Comparison of ENCODE assay signal across 8 cellular contexts in genomic region chr5:119070828-119071572, GRCh38. TPM values are rescaled to one million over a fixed set of nuclear protein-coding genes. Genes with fewer than 3 reads are reported as not detected.
DNase-seq lines count a peak whose midpoint lies in the region; ATAC-seq and TF ChIP-seq lines count a peak whose summit lies in the region.

Gene DMXL1, plus strand, starts transcription at chr5:119071087. Its CDS starts 483 bp downstream, at chr5:119071570.

- no peak for TF ChIP-seq CTCF in Panc1 (IDR thresholded peaks at IDR 0.05)

- H3K27ac ChIP-seq in Panc1 (ENCODE audit: low read length) = peak within 1 kb of the TSS; percentile 96
- peak within 1 kb of the TSS; percentile 99 to 100 for H3K27ac ChIP-seq in esophagus (ENCODE audit: low read depth in 2 of 2, low read length in 1 of 2)

- ATAC-seq in GM21723 (IDR thresholded peaks at IDR 0.05; ENCODE audit: unreplicated experiment) = peak; percentile 79
- peak; percentile 96 for ATAC-seq in Panc1
- peak; percentile 85 for ATAC-seq in activated T-cell treated with anti-CD3 and anti-CD28 coated beads, Interleukin-2, amount 50 U/mL, for 4 hours

- peak within 1 kb of the TSS; percentile 94 for H3K9ac ChIP-seq in mucosa of stomach (ENCODE audit: low read length)

- peak within 1 kb of the TSS; percentile 98 for H3K4me3 Mint-ChIP-seq in activated T-cell treated with anti-CD3 and anti-CD28 coated beads, Interleukin-2, amount 50 U/mL, for 4 hours

- peak within 1 kb of the TSS; percentile 86 to 93 for H3K4me3 ChIP-seq in Panc1 (ENCODE audit: low read depth in 2 of 2, low read length in 2 of 2)
- peak within 1 kb of the TSS; percentile 77 to 100 for H3K4me3 ChIP-seq in esophagus (ENCODE audit: low read depth in 1 of 2, low read length in 2 of 2)
- peak within 1 kb of the TSS; percentile 47 for H3K4me3 ChIP-seq in mucosa of stomach (ENCODE audit: low read length)

- in situ Hi-C loops in Panc1 (cut with HindIII; ENCODE audit: low pct_unique_long_range_greater_than_20kb, low sequenced_read_pairs) = no loop called here

- H3K4me1 ChIP-seq in Panc1 (ENCODE audit: control insufficient read depth, insufficient read depth, low read length) (peaks cover 17% of the 10 kb centered on the region), esophagus (ENCODE audit: control insufficient read depth in 2 of 2, insufficient read depth in 2 of 2, low read length in 1 of 2) (peaks cover 0 to 2% of the 10 kb centered on the region in 2 donors), mucosa of stomach (ENCODE audit: control insufficient read depth, insufficient read depth, low read length) (peaks cover 17% of the 10 kb centered on the region)

- no peaks in the 10 kb centered on the region for H3K27me3 ChIP-seq in Panc1 (ENCODE audit: control insufficient read depth, insufficient read depth, low read length)
- no peaks in the 10 kb centered on the region for H3K27me3 ChIP-seq in esophagus (ENCODE audit: control insufficient read depth in 1 of 2, insufficient read depth in 2 of 2, low read length in 2 of 2)
- H3K27me3 ChIP-seq in mucosa of stomach (ENCODE audit: control insufficient read depth, insufficient read depth, low read length) = no peaks in the 10 kb centered on the region

- H3K36me3 ChIP-seq in Panc1 (ENCODE audit: control insufficient read depth, insufficient read depth, low read length) (no peaks in the 10 kb centered on the region; the same call in 1 of the 2 replicates), esophagus (ENCODE audit: control insufficient read depth in 2 of 2, insufficient read depth in 2 of 2, low read length in 1 of 2) (no peaks in the 10 kb centered on the region), mucosa of stomach (ENCODE audit: control insufficient read depth, insufficient read depth, low read length) (no peaks in the 10 kb centered on the region)

- intact Hi-C loops in Panc1 (cut with micrococcal nuclease; ENCODE audit: unreplicated experiment) = no loop called here

- 0 to 1% methylated on average over 50 to 70 of the region's 70 CpGs for WGBS in esophagus, 2 donors

- H3K9me3 ChIP-seq in Panc1 (ENCODE audit: control insufficient read depth, insufficient read depth, low read depth, low read length) (no peaks in the 10 kb centered on the region), esophagus (ENCODE audit: control insufficient read depth in 2 of 2, insufficient read depth in 1 of 2, low read depth in 1 of 2, low read length in 1 of 2) (no peaks in the 10 kb centered on the region), mucosa of stomach (ENCODE audit: control insufficient read depth, low read length) (no peaks in the 10 kb centered on the region)

- CTCF ChIA-PET in Panc1 (lab: Charles Lee) = interaction anchor here (0.6 to 1.0 kb wide), 3 partner anchors 83 to 632 kb away, joined by 3 to 5 read pairs (median 3); no protein-coding TSS in a partner anchor

- no peaks in the 10 kb centered on the region for H3K9me3 Mint-ChIP-seq in activated T-cell treated with anti-CD3 and anti-CD28 coated beads, Interleukin-2, amount 50 U/mL, for 4 hours

- H3K36me3 Mint-ChIP-seq in activated T-cell treated with anti-CD3 and anti-CD28 coated beads, Interleukin-2, amount 50 U/mL, for 4 hours (ENCODE audit: insufficient read depth) = peaks cover 3% of the 10 kb centered on the region

- peaks cover 36% of the 10 kb centered on the region for H3K4me1 Mint-ChIP-seq in activated T-cell treated with anti-CD3 and anti-CD28 coated beads, Interleukin-2, amount 50 U/mL, for 4 hours (ENCODE audit: low read depth)

- POLR2A ChIA-PET in Panc1 (lab: Charles Lee) = interaction anchor here (0.6 to 0.8 kb wide), 2 partner anchors 16 to 281 kb away, joined by 3 to 4 read pairs; no protein-coding TSS in a partner anchor

- DNase-seq in DMS153 treated with DMSO at 0.1 percent for 48 hours (lab: John Stamatoyannopoulos, UW; ENCODE audit: unreplicated experiment) = peak; percentile 73
- DNase-seq in KG1 (lab: John Stamatoyannopoulos, UW) = peak; percentile 86
- peak; percentile 99 for DNase-seq in Panc1 (ENCODE audit: low read depth, low spot score)
- peak; percentile 98 for DNase-seq in activated T-cell treated with anti-CD3 and anti-CD28 coated beads, Interleukin-2, amount 50 U/mL, for 4 hours
- peak; percentile 91 to 95 for DNase-seq in stimulated activated CD8-positive, alpha-beta memory T cell treated with anti-CD3 and anti-CD28 coated beads, Interleukin-7, amount 100 ng/mL, for 1 hour (ENCODE audit: low read depth in 2 of 2)

- H3K27me3 Mint-ChIP-seq in activated T-cell treated with anti-CD3 and anti-CD28 coated beads, Interleukin-2, amount 50 U/mL, for 4 hours (ENCODE audit: low read depth) = no peaks in the 10 kb centered on the region

- no TSS peak for BruUV-seq in Panc1 (replicated peaks; lab: Mats Ljungman, UMichigan)

RNA-seq across cellular contexts. Expression of gene DMXL1, which starts in this region (rescaled TPM):
- total RNA-seq in Panc1 (2021; ENCODE audit: unreplicated experiment) = 29.2 TPM
- polyA plus RNA-seq in Panc1 (2012; ENCODE audit: insufficient read length) = 11.2 TPM
- total RNA-seq in activated T-cell treated with anti-CD3 and anti-CD28 coated beads, Interleukin-2, amount 50 U/mL, for 4 hours = 10 to 100 TPM; 16.0 to 27.5 (median 18.7) TPM
- polyA plus RNA-seq in esophagus = 10 to 100 TPM in 1 of 2 donors, 1 to 10 TPM in 1; 9.3 to 14.2 TPM

Comparison
In these comparisons a context has a peak if more than half of its experiments do, and no peak if none do; other contexts are left out.
1. Peak in every context shown above with its lines: DNase-seq, ATAC-seq, H3K4me3 ChIP-seq and H3K27ac ChIP-seq.